In the genomic region with DNA sequence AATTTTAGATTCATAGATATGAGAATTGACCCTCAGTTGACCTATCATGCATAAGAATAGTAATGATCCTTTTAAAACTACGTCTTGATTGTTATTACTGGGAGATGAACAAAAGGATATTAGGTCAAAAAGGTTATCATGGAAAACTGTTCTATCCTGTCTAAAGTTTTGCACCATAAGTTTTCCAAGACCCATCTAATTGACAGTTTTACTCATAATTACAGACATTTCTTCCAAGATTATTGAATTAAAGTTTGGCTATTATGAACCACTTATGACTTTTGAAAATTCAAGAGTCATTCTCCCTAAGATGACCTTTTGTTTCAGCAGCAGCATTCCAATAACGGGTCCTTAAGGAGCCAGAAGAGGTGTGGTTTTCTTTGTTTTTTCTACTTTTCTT, we compare ENCODE assay signal across 11 cellular contexts.
"Had no signal": no experiment of that assay in that cellular context is flagged by ENCODE, and none has a peak within 500 bp of the region (broad histone marks: within the 10 kb centered on the region; RNA-seq: fewer than 3 reads in every experiment).

No MANE protein-coding gene starts in this region.

- FAIRE-seq: H1, H54 had no signal

- H2AFZ ChIP-seq: GM23248, GM23338 had no signal

- DNase-seq: GM23248, GOT3, H7, H9, HCEC 1CT, HFFc6 had no signal

- ATAC-seq: GM23338, HCT116 had no signal

- H3K9me3 Mint-ChIP-seq: GM23338, H9, HFFc6 had no signal

- H3K4me3 ChIP-seq: GM23248, GM23338, HAP-1 had no signal

- H3K4me2 ChIP-seq: GM23338 had no signal

- H3K4me3 Mint-ChIP-seq: GM23338, H9, HFFc6 had no signal

- H3K36me3 ChIP-seq: HAP-1 had no signal

- H3K9me3 ChIP-seq: HAP-1 had no signal

- H3K27ac Mint-ChIP-seq: GM23338, H9, HFFc6 had no signal

- H3K27ac ChIP-seq: GM23248 had no signal

- H3K9ac ChIP-seq: GM23248 had no signal
